28 cellular contexts compared by ENCODE assay signal in the genomic region with DNA sequence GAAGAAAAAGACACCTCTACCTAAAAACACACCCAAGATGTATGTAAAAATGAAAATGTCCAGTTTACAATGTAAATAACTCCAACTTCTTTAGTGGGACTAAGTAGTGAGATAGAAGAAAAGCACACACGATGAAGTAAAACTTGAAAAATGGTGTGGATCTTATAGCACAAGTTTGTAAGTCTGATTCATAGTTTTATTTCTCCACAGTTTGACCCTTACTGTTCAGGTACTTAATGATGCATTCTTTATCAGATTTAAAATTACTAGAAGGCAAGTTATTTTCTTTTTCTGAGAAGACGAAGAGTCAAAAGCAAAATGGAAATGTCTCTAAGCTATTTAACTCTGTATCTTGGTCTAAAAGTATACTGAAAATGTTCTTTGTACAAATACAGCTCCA. TPM values are rescaled to one million over a fixed set of nuclear protein-coding genes. Genes with fewer than 3 reads are reported as not detected.
DNase-seq lines count a peak whose midpoint lies in the region; ATAC-seq, FAIRE-seq and TF ChIP-seq lines count a peak whose summit lies in the region.
"Had no signal": no experiment of that assay in that cellular context is flagged by ENCODE, and none has a peak within 500 bp of the region (broad histone marks: within the 10 kb centered on the region; RNA-seq: fewer than 3 reads in every experiment).

No MANE protein-coding gene starts in this region.

- peak overlapping the region; percentile 26 for H3K4me3 ChIP-seq in CD4-positive, CD25-positive, alpha-beta regulatory T cell (ENCODE audit: low read depth, low read length)
- H3K4me3 ChIP-seq in endocrine pancreas (ENCODE audit: control insufficient read depth, insufficient read depth, low read length) (peak overlapping the region; percentile 5), HepG2 (replicated peaks in 1 of 3; ENCODE audit: insufficient read depth in 1 of 3, low read depth in 2 of 3, low read length in 3 of 3) (no peak overlapping the region), gastroesophageal sphincter (no peak overlapping the region)
- H3K4me3 ChIP-seq: GM23248, mucosa of descending colon, SJSA1 had no signal

- H3K36me3 ChIP-seq in CD4-positive, CD25-positive, alpha-beta regulatory T cell (ENCODE audit: control insufficient read depth, insufficient read depth, low read length), result peaks cover 13% of the 10 kb centered on the region
- H3K36me3 ChIP-seq in endocrine pancreas (ENCODE audit: control insufficient read depth, insufficient read depth, low read length), result no peaks in the 10 kb centered on the region
- H3K36me3 ChIP-seq in HepG2 (replicated peaks in 1 of 2; ENCODE audit: control insufficient read depth in 1 of 2, insufficient read depth in 2 of 2, low read length in 2 of 2), result peaks cover 1 to 37% of the 10 kb centered on the region in 2 experiments; a peak in 3 of 5 replicates
- H3K36me3 ChIP-seq in gastroesophageal sphincter, result peaks cover 4 to 29% of the 10 kb centered on the region in 2 donors

- intact Hi-C loops in activated CD4-positive, alpha-beta T cell treated with anti-CD3 and anti-CD28 coated beads for 36 hours (cut with DNase I, micrococcal nuclease), result loop anchor here (1.0 to 2.0 kb wide), 2 partner anchors 13 to 18 kb away; no protein-coding TSS in a partner anchor
- intact Hi-C loops in activated CD4-positive, alpha-beta memory T cell treated with anti-CD3 and anti-CD28 coated beads for 36 hours (cut with micrococcal nuclease), result loop anchor here (1.0 kb wide), 1 partner anchor 68 kb away; no protein-coding TSS in a partner anchor
- intact Hi-C loops in HepG2 (cut with micrococcal nuclease; ENCODE audit: unreplicated experiment), result no loop called here

- CTCF ChIA-PET in activated CD4-positive, alpha-beta T cell treated with anti-CD3 and anti-CD28 coated beads for 36 hours (lab: Charles Lee), result interaction anchor here (1.0 to 2.9 kb wide), 4 partner anchors 9 to 184 kb away, joined by 3 to 11 read pairs (median 4); no protein-coding TSS in a partner anchor
- CTCF ChIA-PET in activated CD4-positive, alpha-beta memory T cell treated with anti-CD3 and anti-CD28 coated beads for 36 hours (lab: Charles Lee), result interaction anchor here (1.1 to 1.5 kb wide), 3 partner anchors 18 to 184 kb away, joined by 3 to 6 read pairs (median 3); no protein-coding TSS in a partner anchor
- CTCF ChIA-PET in HepG2 (lab: Yijun Ruan, JAX; ENCODE audit: low intra/inter-chr PET ratio, low total read pairs), result no interaction called here

- no TSS peak for BruUV-seq in HepG2 (replicated peaks; lab: Mats Ljungman, UMichigan)

- FAIRE-seq in HepG2 (lab: Jason Lieb, UNC), result no peak
- FAIRE-seq: A204.1, frontal cortex, islet of Langerhans, RCC 7860 had no signal

- no peaks in the 10 kb centered on the region for H3K27me3 ChIP-seq in CD4-positive, CD25-positive, alpha-beta regulatory T cell (ENCODE audit: control insufficient read depth, insufficient read depth, low read length)
- H3K27me3 ChIP-seq in endocrine pancreas (ENCODE audit: control insufficient read depth, insufficient read depth, low read length) (no peaks in the 10 kb centered on the region), HepG2 (ENCODE audit: control insufficient read depth in 1 of 2, insufficient read depth in 2 of 2, low read length in 2 of 2) (no peaks in the 10 kb centered on the region), gastroesophageal sphincter (no peaks in the 10 kb centered on the region)
- H3K27me3 ChIP-seq: SJSA1 had no signal

- in situ Hi-C loops in HepG2 (cut with HindIII; ENCODE audit: extremely low pct_ligation_motif_present, low pct_unique_long_range_greater_than_20kb), result no loop called here

- H3K4me1 ChIP-seq in CD4-positive, CD25-positive, alpha-beta regulatory T cell (ENCODE audit: control insufficient read depth, insufficient read depth, low read length, poor library complexity, severe bottlenecking), result peaks cover 44% of the 10 kb centered on the region
- H3K4me1 ChIP-seq in endocrine pancreas (ENCODE audit: control insufficient read depth, insufficient read depth, low read length) (peaks cover 10% of the 10 kb centered on the region), HepG2 (ENCODE audit: insufficient read depth, low read length) (peaks cover 38% of the 10 kb centered on the region), gastroesophageal sphincter (peaks cover 5 to 44% (median 12%) of the 10 kb centered on the region in 3 donors)
- H3K4me1 ChIP-seq: SJSA1 had no signal

- no peak for TF ChIP-seq RAD21 in HepG2 (CRISPR knock-in tag; IDR thresholded peaks at IDR 0.05)

- TF ChIP-seq EP300 in HepG2 (IDR thresholded peaks at IDR 0.05; ENCODE audit: low read depth in 2 of 2, low read length in 2 of 2), result no peak
- no peak for TF ChIP-seq EP300 in HepG2 (CRISPR knock-in tag; IDR thresholded peaks at IDR 0.05; ENCODE audit: borderline replicate concordance)
- TF ChIP-seq EP300 in gastroesophageal sphincter (IDR thresholded peaks at IDR 0.05), result no peak

- no peak overlapping the region for H3K27ac ChIP-seq in CD4-positive, CD25-positive, alpha-beta regulatory T cell (ENCODE audit: insufficient read depth, low read length, poor library complexity, severe bottlenecking)
- H3K27ac ChIP-seq in caudate nucleus (ENCODE audit: low read depth, low read length), result no peak overlapping the region
- H3K27ac ChIP-seq in HepG2 (ENCODE audit: extremely low read length, insufficient read depth, low read length), result no peak overlapping the region
- no peak overlapping the region for H3K27ac ChIP-seq in gastroesophageal sphincter
- H3K27ac ChIP-seq: GM23248, SJSA1, WERI-Rb-1 had no signal

- H2AFZ ChIP-seq in HepG2 (ENCODE audit: low read length), result no peak overlapping the region
- H2AFZ ChIP-seq: GM23248 had no signal

- TF ChIP-seq POLR2A in HepG2 (IDR thresholded peaks at IDR 0.05; ENCODE audit: insufficient read depth in 1 of 2, low read depth in 2 of 2, low read length in 2 of 2), result no peak
- TF ChIP-seq POLR2A in gastroesophageal sphincter (IDR thresholded peaks at IDR 0.05), result no peak

- H3K27ac Mint-ChIP-seq in activated CD4-positive, alpha-beta T cell treated with anti-CD3 and anti-CD28 coated beads for 36 hours, result peak overlapping the region; percentile 86
- H3K27ac Mint-ChIP-seq in CD4-positive, CD25-positive, alpha-beta regulatory T cell, result no peak overlapping the region
- H3K27ac Mint-ChIP-seq in activated CD4-positive, alpha-beta memory T cell treated with anti-CD3 and anti-CD28 coated beads for 36 hours, result peak overlapping the region; percentile 87
- H3K27ac Mint-ChIP-seq: B cell had no signal

- peak overlapping the region; percentile 94 for H3K4me3 Mint-ChIP-seq in activated CD4-positive, alpha-beta T cell treated with anti-CD3 and anti-CD28 coated beads for 36 hours
- H3K4me3 Mint-ChIP-seq in CD4-positive, CD25-positive, alpha-beta regulatory T cell, result peak overlapping the region in 1 of 4 donors; percentile 28
- H3K4me3 Mint-ChIP-seq in activated CD4-positive, alpha-beta memory T cell treated with anti-CD3 and anti-CD28 coated beads for 36 hours, result peak overlapping the region; percentile 47
- H3K4me3 Mint-ChIP-seq: B cell; central memory CD8-positive, alpha-beta T cell; neural crest cell had no signal

- H3K79me2 ChIP-seq in HepG2 (ENCODE audit: insufficient read depth, low read length), result peaks cover 75% of the 10 kb centered on the region

- H3K9me3 Mint-ChIP-seq in activated CD4-positive, alpha-beta T cell treated with anti-CD3 and anti-CD28 coated beads for 36 hours (ENCODE audit: low read depth), result no peaks in the 10 kb centered on the region
- no peaks in the 10 kb centered on the region for H3K9me3 Mint-ChIP-seq in CD4-positive, CD25-positive, alpha-beta regulatory T cell
- H3K9me3 Mint-ChIP-seq in activated CD4-positive, alpha-beta memory T cell treated with anti-CD3 and anti-CD28 coated beads for 36 hours, result no peaks in the 10 kb centered on the region
- H3K9me3 Mint-ChIP-seq: central memory CD8-positive, alpha-beta T cell; neural crest cell had no signal

- H3K9ac ChIP-seq in endocrine pancreas (ENCODE audit: control insufficient read depth, insufficient read depth, low read length), result no peak overlapping the region
- H3K9ac ChIP-seq in HepG2 (ENCODE audit: insufficient read depth, low read depth, low read length), result no peak overlapping the region
- H3K9ac ChIP-seq: GM23248 had no signal

- H3K36me3 Mint-ChIP-seq in activated CD4-positive, alpha-beta T cell treated with anti-CD3 and anti-CD28 coated beads for 36 hours (ENCODE audit: low read depth), result peaks cover 91% of the 10 kb centered on the region
- H3K36me3 Mint-ChIP-seq in CD4-positive, CD25-positive, alpha-beta regulatory T cell, result peaks cover 3% of the 10 kb centered on the region
- peaks cover 74% of the 10 kb centered on the region for H3K36me3 Mint-ChIP-seq in activated CD4-positive, alpha-beta memory T cell treated with anti-CD3 and anti-CD28 coated beads for 36 hours

- no peak for DNase-seq in activated CD4-positive, alpha-beta T cell treated with anti-CD3 and anti-CD28 coated beads for 36 hours
- no peak for DNase-seq in activated CD4-positive, alpha-beta T cell treated with anti-CD3 and anti-CD28 coated beads, Interleukin-2, amount 50 U/mL, for 48 hours
- DNase-seq in CD4-positive, CD25-positive, alpha-beta regulatory T cell, result no peak
- DNase-seq in activated CD4-positive, alpha-beta memory T cell treated with anti-CD3 and anti-CD28 coated beads for 36 hours, result no peak
- DNase-seq in caudate nucleus (lab: John Stamatoyannopoulos, UW) (no peak), HepG2 (ENCODE audit: low spot score) (no peak)
- DNase-seq: activated CD4-positive, alpha-beta T cell treated with anti-CD3 and anti-CD28 coated beads, Interleukin-2, amount 50 U/mL, for 4 hours; aorta; erythroblast; GM23248; hypothalamus; mucosa of descending colon; NCI-H446 treated with DMSO at 0.1 percent for 48 hours; stimulated activated CD8-positive, alpha-beta memory T cell treated with anti-CD3 and anti-CD28 coated beads, Interleukin-4, amount 100 ng/mL, for 48 hours; substantia nigra; T-helper 1 cell; WERI-Rb-1 had no signal

- H3K4me2 ChIP-seq in HepG2 (ENCODE audit: low read depth, low read length), result no peak overlapping the region

- POLR2A ChIA-PET in activated CD4-positive, alpha-beta T cell treated with anti-CD3 and anti-CD28 coated beads for 36 hours (lab: Charles Lee), result interaction anchor here (0.6 to 1.4 kb wide), 6 partner anchors 9 to 184 kb away, joined by 3 to 7 read pairs (median 4); no protein-coding TSS in a partner anchor
- POLR2A ChIA-PET in activated CD4-positive, alpha-beta memory T cell treated with anti-CD3 and anti-CD28 coated beads for 36 hours (lab: Charles Lee), result interaction anchor here (0.8 to 3.2 kb wide), 8 partner anchors 9 to 1265 kb away, joined by 3 to 18 read pairs (median 4); a partner anchor contains a TSS
- POLR2A ChIA-PET in HepG2 (lab: Yijun Ruan, JAX), result no interaction called here

- TF ChIP-seq CTCF in HepG2 (CRISPR knock-in tag; IDR thresholded peaks at IDR 0.05) (no peak), gastroesophageal sphincter (IDR thresholded peaks at IDR 0.05) (no peak)

- peaks cover 54% of the 10 kb centered on the region for H3K4me1 Mint-ChIP-seq in activated CD4-positive, alpha-beta T cell treated with anti-CD3 and anti-CD28 coated beads for 36 hours
- H3K4me1 Mint-ChIP-seq in CD4-positive, CD25-positive, alpha-beta regulatory T cell, result peaks cover 43 to 62% (median 54%) of the 10 kb centered on the region in 4 donors
- peaks cover 55% of the 10 kb centered on the region for H3K4me1 Mint-ChIP-seq in activated CD4-positive, alpha-beta memory T cell treated with anti-CD3 and anti-CD28 coated beads for 36 hours (ENCODE audit: low read depth)

- peaks cover 13% of the 10 kb centered on the region; the same call in 1 of the 2 replicates for H4K20me1 ChIP-seq in HepG2 (ENCODE audit: insufficient read depth, low read length)

- no peaks in the 10 kb centered on the region for H3K9me3 ChIP-seq in CD4-positive, CD25-positive, alpha-beta regulatory T cell (ENCODE audit: control insufficient read depth in 2 of 2, low read length in 2 of 2)
- no peaks in the 10 kb centered on the region for H3K9me3 ChIP-seq in endocrine pancreas (ENCODE audit: control insufficient read depth, low read length)
- H3K9me3 ChIP-seq in HepG2 (ENCODE audit: low read length), result no peaks in the 10 kb centered on the region
- H3K9me3 ChIP-seq in gastroesophageal sphincter, result no peaks in the 10 kb centered on the region
- H3K9me3 ChIP-seq: mucosa of descending colon, SJSA1 had no signal

- no peak for ATAC-seq in activated CD4-positive, alpha-beta T cell treated with anti-CD3 and anti-CD28 coated beads for 36 hours
- ATAC-seq in CD4-positive, CD25-positive, alpha-beta regulatory T cell (ENCODE audit: low read depth in 2 of 2), result no peak
- ATAC-seq in HepG2, result no peak
- ATAC-seq in gastroesophageal sphincter, result no peak
- ATAC-seq: mucosa of descending colon, sciatic nerve had no signal

- WGBS in HepG2 (ENCODE audit: low lambda C conversion rate), result 96% methylated on average over 2 of the region's 2 CpGs
- 60 to 86% methylated on average over 2 of the region's 2 CpGs for WGBS in gastroesophageal sphincter (ENCODE audit: low coverage in 1 of 2), 2 donors

- no peaks in the 10 kb centered on the region for H3K27me3 Mint-ChIP-seq in activated CD4-positive, alpha-beta T cell treated with anti-CD3 and anti-CD28 coated beads for 36 hours
- no peaks in the 10 kb centered on the region for H3K27me3 Mint-ChIP-seq in CD4-positive, CD25-positive, alpha-beta regulatory T cell
- H3K27me3 Mint-ChIP-seq in activated CD4-positive, alpha-beta memory T cell treated with anti-CD3 and anti-CD28 coated beads for 36 hours, result no peaks in the 10 kb centered on the region
- H3K27me3 Mint-ChIP-seq: B cell; central memory CD8-positive, alpha-beta T cell had no signal

RNA-seq across cellular contexts. Expression of a gene that starts 6.1 kb away (rescaled TPM):
- total RNA-seq in activated CD4-positive, alpha-beta T cell treated with anti-CD3 and anti-CD28 coated beads for 36 hours, result 1,000 to 10,000 TPM in 1 of 2 experiments, 100 to 1,000 TPM in 1; 825 to 1,205 TPM
- total RNA-seq in CD4-positive, CD25-positive, alpha-beta regulatory T cell, result 453 TPM
- 10 to 100 TPM; 23.4 to 31.2 (median 24.7) TPM for polyA plus RNA-seq in CD4-positive, CD25-positive, alpha-beta regulatory T cell
- 100 to 1,000 TPM; 543 to 552 TPM for total RNA-seq in activated CD4-positive, alpha-beta memory T cell treated with anti-CD3 and anti-CD28 coated beads for 36 hours
- 67.7 and 105 TPM in 2 replicates for total RNA-seq in HepG2 (2016; rRNA removed; fragmentation: Illumina TruSeq; extraction: Trizol)
- total RNA-seq in HepG2 (2016; cell fraction: cytosol; rRNA removed; fragmentation: Illumina TruSeq; extraction: Trizol; ENCODE audit: low read depth), result 13.0 and 13.4 TPM in 2 replicates
- total RNA-seq in HepG2 (2016; cell fraction: insoluble cytoplasmic fraction; rRNA removed; fragmentation: Illumina TruSeq; extraction: Trizol), result 64.2 and 94.5 TPM in 2 replicates
- total RNA-seq in HepG2 (2016; cell fraction: membrane; rRNA removed; fragmentation: Illumina TruSeq; extraction: Trizol), result 33.7 and 41.5 TPM in 2 replicates
- total RNA-seq in HepG2 (2016; cell fraction: nucleus; rRNA removed; fragmentation: Illumina TruSeq; extraction: Trizol), result 43.1 and 45.4 TPM in 2 replicates
- 10.4 and 15.8 TPM in 2 replicates for polyA plus RNA-seq in HepG2 (2011; rRNA removed)
- 6.9 and 10.2 TPM in 2 replicates for polyA plus RNA-seq in HepG2 (2011; cell fraction: cytosol; rRNA removed)
- polyA plus RNA-seq in HepG2 (2011; cell fraction: nucleus; rRNA removed), result 4.5 and 9.2 TPM in 2 replicates
- 32.6 and 38.7 TPM in 2 replicates for polyA plus RNA-seq in HepG2 (2012)
- polyA plus RNA-seq in HepG2 (2016; cell fraction: cytosol; fragmentation: Illumina TruSeq; extraction: Trizol; ENCODE audit: low read depth), result 7.8 and 8.1 TPM in 2 replicates
- polyA plus RNA-seq in HepG2 (2016; cell fraction: insoluble cytoplasmic fraction; fragmentation: Illumina TruSeq; extraction: Trizol; ENCODE audit: low read depth), result 74.3 and 76.8 TPM in 2 replicates
- 14.5 and 16.2 TPM in 2 replicates for polyA plus RNA-seq in HepG2 (2016; cell fraction: membrane; fragmentation: Illumina TruSeq; extraction: Trizol; ENCODE audit: low read depth)
- 23.2 and 29.2 TPM in 2 replicates for polyA plus RNA-seq in HepG2 (2016; cell fraction: nucleus; fragmentation: Illumina TruSeq; extraction: Trizol; ENCODE audit: insufficient read depth, low read depth)
- polyA minus RNA-seq in HepG2 (2011; rRNA and poly(A)+ RNA removed; ENCODE audit: low replicate concordance), result 7.5 and 29.2 TPM in 2 replicates
- 43.6 and 50.5 TPM in 2 replicates for polyA minus RNA-seq in HepG2 (2011; cell fraction: cytosol; rRNA and poly(A)+ RNA removed)
- 56.3 and 66.5 TPM in 2 replicates for polyA minus RNA-seq in HepG2 (2011; cell fraction: nucleus; rRNA and poly(A)+ RNA removed)
- total RNA-seq in gastroesophageal sphincter, result 100 to 1,000 TPM in 3 of 4 donors, 10 to 100 TPM in 1; 63.1 to 611 (median 150) TPM

Comparison
In these comparisons a context has a peak if more than half of its experiments do, and no peak if none do; other contexts are left out.
1. H3K27ac Mint-ChIP-seq: peak in activated CD4-positive, alpha-beta T cell treated with anti-CD3 and anti-CD28 coated beads for 36 hours (single experiment) and activated CD4-positive, alpha-beta memory T cell treated with anti-CD3 and anti-CD28 coated beads for 36 hours (single experiment); none in CD4-positive, CD25-positive, alpha-beta regulatory T cell (0 of 3).
2. H3K4me3 ChIP-seq: peak in CD4-positive, CD25-positive, alpha-beta regulatory T cell (single experiment) and endocrine pancreas (single experiment); none in HepG2 (0 of 3) and gastroesophageal sphincter (0 of 2).